Comparison of ENCODE assay signal across 16 cellular contexts in genomic region chr11:94749367-94749766, GRCh38. TPM values are rescaled to one million over a fixed set of nuclear protein-coding genes. Genes with fewer than 3 reads are reported as not detected.
A peak's percentile ranks its signal among the peaks of the same experiment; 100 is the strongest.
DNase-seq lines count a peak whose midpoint lies in the region; ATAC-seq, FAIRE-seq and TF ChIP-seq lines count a peak whose summit lies in the region.
"Had no signal": no experiment of that assay in that cellular context is flagged by ENCODE, and none has a peak within 500 bp of the region (broad histone marks: within the 10 kb centered on the region; RNA-seq: fewer than 3 reads in every experiment).

No MANE protein-coding gene starts in this region.

- TF ChIP-seq POLR2A in K562 (conservative IDR thresholded peaks at IDR 0.05) (no peak), esophagus squamous epithelium (IDR thresholded peaks at IDR 0.05) (no peak)

- H3K79me2 ChIP-seq in K562 (ENCODE audit: control insufficient read depth, insufficient read depth, low read length) = no peaks in the 10 kb centered on the region

- H3K4me3 ChIP-seq in Caco-2 (ENCODE audit: low read depth, low read length) = no peak overlapping the region
- no peak overlapping the region for H3K4me3 ChIP-seq in K562
- H3K4me3 ChIP-seq in esophagus squamous epithelium = no peak overlapping the region
- H3K4me3 ChIP-seq: SK-N-MC had no signal

- H3K27me3 Mint-ChIP-seq in Caco-2 (ENCODE audit: insufficient read depth, unreplicated experiment) = no peaks in the 10 kb centered on the region
- peaks cover 38% of the 10 kb centered on the region for H3K27me3 Mint-ChIP-seq in activated naive CD4-positive, alpha-beta T cell treated with anti-CD3 and anti-CD28 coated beads for 36 hours (ENCODE audit: low read depth)
- peaks cover 43% of the 10 kb centered on the region for H3K27me3 Mint-ChIP-seq in activated T-cell treated with anti-CD3 and anti-CD28 coated beads, Interleukin-2, amount 50 U/mL, for 4 hours (ENCODE audit: low read depth)

- no peaks in the 10 kb centered on the region for H4K20me1 ChIP-seq in K562 (replicated peaks; ENCODE audit: control insufficient read depth, insufficient read depth, low read length)

- H3K27me3 ChIP-seq in Caco-2 (replicated peaks; ENCODE audit: control insufficient read depth, insufficient read depth, low read length) = no peaks in the 10 kb centered on the region
- no peaks in the 10 kb centered on the region for H3K27me3 ChIP-seq in K562 (ENCODE audit: control insufficient read depth in 2 of 2, insufficient read depth in 2 of 2, low read length in 2 of 2)
- no peaks in the 10 kb centered on the region for H3K27me3 ChIP-seq in esophagus squamous epithelium

- intact Hi-C loops in Caco-2 (cut with micrococcal nuclease; ENCODE audit: unreplicated experiment) (loop anchor here (5.0 kb wide), 1 partner anchor 112 kb away; no protein-coding TSS in a partner anchor), K562 (cut with micrococcal nuclease) (no loop called here), esophagus squamous epithelium (cut with DNase I) (no loop called here)
- intact Hi-C loops in activated naive CD4-positive, alpha-beta T cell treated with anti-CD3 and anti-CD28 coated beads for 36 hours (cut with micrococcal nuclease) = no loop called here

- no peak for TF ChIP-seq RAD21 in K562 (CRISPR knock-in tag; conservative IDR thresholded peaks at IDR 0.05 in 1 of 2, IDR thresholded peaks at IDR 0.05 in 1 of 2)

- peaks cover 62% of the 10 kb centered on the region for H3K4me1 Mint-ChIP-seq in Caco-2 (ENCODE audit: low read depth, unreplicated experiment)
- no peaks in the 10 kb centered on the region for H3K4me1 Mint-ChIP-seq in activated naive CD4-positive, alpha-beta T cell treated with anti-CD3 and anti-CD28 coated beads for 36 hours (ENCODE audit: low read depth)
- H3K4me1 Mint-ChIP-seq in activated T-cell treated with anti-CD3 and anti-CD28 coated beads, Interleukin-2, amount 50 U/mL, for 4 hours (ENCODE audit: low read depth) = no peaks in the 10 kb centered on the region

- H3K9me3 Mint-ChIP-seq in Caco-2 (ENCODE audit: unreplicated experiment) = no peaks in the 10 kb centered on the region
- H3K9me3 Mint-ChIP-seq in activated naive CD4-positive, alpha-beta T cell treated with anti-CD3 and anti-CD28 coated beads for 36 hours = no peaks in the 10 kb centered on the region
- H3K9me3 Mint-ChIP-seq in activated T-cell treated with anti-CD3 and anti-CD28 coated beads, Interleukin-2, amount 50 U/mL, for 4 hours = no peaks in the 10 kb centered on the region

- in situ Hi-C loops in K562 (cut with MboI) = no loop called here

- CTCF ChIA-PET in Caco-2 (lab: Charles Lee) (no interaction called here), K562 (lab: Yijun Ruan, JAX; ENCODE audit: low intra/inter-chr PET ratio) (no interaction called here)
- CTCF ChIA-PET in activated naive CD4-positive, alpha-beta T cell treated with anti-CD3 and anti-CD28 coated beads for 36 hours (lab: Charles Lee) = no interaction called here

- FAIRE-seq in K562 (lab: Jason Lieb, UNC) = no peak
- FAIRE-seq: A204.1 had no signal

- BruUV-seq in Caco-2 (replicated peaks; lab: Mats Ljungman, UMichigan) (no TSS peak), K562 (replicated peaks; lab: Mats Ljungman, UMichigan) (no TSS peak)

- no peak for DNase-seq in Caco-2
- peak; percentile 86 for DNase-seq in M059J (ENCODE audit: low read depth)
- DNase-seq in K562 (ENCODE audit: extremely low read depth in 1 of 4, low spot score in 3 of 4) = no peak
- DNase-seq in esophagus squamous epithelium (lab: John Stamatoyannopoulos, UW) = no peak
- DNase-seq in NCI-H510A treated with DMSO at 0.1 percent for 48 hours (lab: John Stamatoyannopoulos, UW) = no peak
- DNase-seq in activated naive CD4-positive, alpha-beta T cell treated with anti-CD3 and anti-CD28 coated beads for 36 hours = no peak
- no peak for DNase-seq in activated T-cell treated with anti-CD3 and anti-CD28 coated beads, Interleukin-2, amount 50 U/mL, for 4 hours
- DNase-seq: C1 segment of cervical spinal cord, DMS 273 treated with DMSO at 0.1 percent for 48 hours, NCI-H1105 treated with DMSO at 0.1 percent for 48 hours, NCI-H187, NCI-H345 had no signal

- peaks cover 56% of the 10 kb centered on the region for H3K4me1 ChIP-seq in Caco-2
- peaks cover 3 to 24% of the 10 kb centered on the region in 2 experiments; a peak in 4 of 5 replicates for H3K4me1 ChIP-seq in K562 (replicated peaks in 1 of 2; ENCODE audit: control insufficient read depth in 2 of 2, insufficient read depth in 2 of 2, low read length in 2 of 2)
- H3K4me1 ChIP-seq in esophagus squamous epithelium = peaks cover 17 to 84% (median 46%) of the 10 kb centered on the region in 3 donors

- H3K4me2 ChIP-seq in K562 (ENCODE audit: insufficient read depth, low read length) = no peak overlapping the region

- H3K36me3 ChIP-seq in Caco-2 (ENCODE audit: control insufficient read depth, insufficient read depth, low read length) = no peaks in the 10 kb centered on the region
- no peaks in the 10 kb centered on the region for H3K36me3 ChIP-seq in K562 (ENCODE audit: control insufficient read depth, insufficient read depth, low read length)
- H3K36me3 ChIP-seq in esophagus squamous epithelium = no peaks in the 10 kb centered on the region

- WGBS in K562 (ENCODE audit: insufficient coverage, low coverage, missing lambda C conversion rate) = 34% methylated on average over 4 of the region's 4 CpGs
- WGBS in esophagus squamous epithelium, 2 donors = 51 to 69% methylated on average over 4 of the region's 4 CpGs

- H3K4me3 Mint-ChIP-seq in Caco-2 (ENCODE audit: unreplicated experiment) = no peak overlapping the region
- no peak overlapping the region for H3K4me3 Mint-ChIP-seq in activated naive CD4-positive, alpha-beta T cell treated with anti-CD3 and anti-CD28 coated beads for 36 hours
- no peak overlapping the region for H3K4me3 Mint-ChIP-seq in activated T-cell treated with anti-CD3 and anti-CD28 coated beads, Interleukin-2, amount 50 U/mL, for 4 hours

- H2AFZ ChIP-seq in K562 (ENCODE audit: low read depth, low read length) = no peak overlapping the region

- POLR2A ChIA-PET in Caco-2 (lab: Charles Lee) (no interaction called here), K562 (lab: Yijun Ruan, JAX) (no interaction called here)

- H3K27ac ChIP-seq in K562 (ENCODE audit: extremely low read depth, low read depth, low read length) (no peak overlapping the region), esophagus squamous epithelium (peak overlapping the region; percentile 59 to 85 (median 72))
- H3K27ac ChIP-seq: SK-N-MC had no signal

- no peak for TF ChIP-seq EP300 in K562 (IDR thresholded peaks at IDR 0.05; ENCODE audit: low read length)

- peak overlapping the region; percentile 45 for H3K27ac Mint-ChIP-seq in Caco-2 (ENCODE audit: unreplicated experiment)
- no peak overlapping the region for H3K27ac Mint-ChIP-seq in activated naive CD4-positive, alpha-beta T cell treated with anti-CD3 and anti-CD28 coated beads for 36 hours

- H3K9me3 ChIP-seq in Caco-2 = no peaks in the 10 kb centered on the region
- H3K9me3 ChIP-seq in K562 (replicated peaks; ENCODE audit: control insufficient read depth, insufficient read depth, low read depth, low read length) = no peaks in the 10 kb centered on the region
- no peaks in the 10 kb centered on the region for H3K9me3 ChIP-seq in esophagus squamous epithelium

- H3K9ac ChIP-seq in K562 (ENCODE audit: insufficient read depth in 1 of 2, low read depth in 2 of 2, low read length in 2 of 2) = no peak overlapping the region

- H3K9me1 ChIP-seq in K562 (ENCODE audit: control insufficient read depth, insufficient read depth, low read length) = no peaks in the 10 kb centered on the region

- H3K36me3 Mint-ChIP-seq in Caco-2 (ENCODE audit: insufficient read depth, unreplicated experiment) = no peaks in the 10 kb centered on the region
- no peaks in the 10 kb centered on the region for H3K36me3 Mint-ChIP-seq in activated naive CD4-positive, alpha-beta T cell treated with anti-CD3 and anti-CD28 coated beads for 36 hours (ENCODE audit: low read depth)
- H3K36me3 Mint-ChIP-seq in activated T-cell treated with anti-CD3 and anti-CD28 coated beads, Interleukin-2, amount 50 U/mL, for 4 hours (ENCODE audit: insufficient read depth) = no peaks in the 10 kb centered on the region

- ATAC-seq in K562 (no peak), GM18517 (IDR thresholded peaks at IDR 0.05; ENCODE audit: unreplicated experiment) (no peak)
- no peak for ATAC-seq in activated T-cell treated with anti-CD3 and anti-CD28 coated beads, Interleukin-2, amount 50 U/mL, for 4 hours
- ATAC-seq: Right ventricle myocardium inferior had no signal

- no peak for TF ChIP-seq CTCF in Caco-2 (IDR thresholded peaks at IDR 0.05; ENCODE audit: insufficient read depth in 1 of 2, low read depth in 1 of 2, low read length in 1 of 2, severe bottlenecking in 1 of 2, unreplicated experiment in 1 of 2)
- no peak for TF ChIP-seq CTCF in K562 (IDR thresholded peaks at IDR 0.05 in 2 of 3, conservative IDR thresholded peaks at IDR 0.05 in 1 of 3; ENCODE audit: insufficient read depth in 2 of 3, low read depth in 1 of 3, low read length in 3 of 3)
- TF ChIP-seq CTCF in esophagus squamous epithelium (IDR thresholded peaks at IDR 0.05) = no peak

TF ChIP-seq in K562, 482 proteins besides CTCF, POLR2A, EP300 and RAD21 (continues in another document):
- no peak for TF ChIP-seq NCOA2 (IDR thresholded peaks at IDR 0.05; ENCODE audit: partially characterized antibody in 2 of 2)

RNA-seq across cellular contexts. Expression of gene AMOTL1, which starts 18.8 kb away (rescaled TPM):
- total RNA-seq in Caco-2 (2022) = 60.8 and 64.6 TPM in 2 replicates
- total RNA-seq in M059J (2014; rRNA removed; shearing (Covaris generic)) = 12.7 and 18.9 TPM in 2 replicates
- 33.3 and 42.6 TPM in 2 replicates for total RNA-seq in K562 (2011; cell fraction: chromatin; rRNA removed; ENCODE audit: low replicate concordance)
- 17.8 and 18.0 TPM in 2 replicates for total RNA-seq in K562 (2011; cell fraction: nucleolus; rRNA removed)
- 26.3 and 39.2 TPM in 2 replicates for total RNA-seq in K562 (2011; cell fraction: nucleoplasm; rRNA removed)
- 20.9 and 22.1 TPM in 2 replicates for total RNA-seq in K562 (2014; rRNA removed)
- 14.0 and 14.4 TPM in 2 replicates for total RNA-seq in K562 (2014; rRNA removed; fragmentation: Illumina TruSeq; extraction: Trizol)
- 12.8 and 12.9 TPM in 2 replicates for total RNA-seq in K562 (2015; rRNA removed; fragmentation: Illumina TruSeq; extraction: Trizol)
- 29.9 and 35.4 TPM in 2 replicates for total RNA-seq in K562 (2021)
- polyA plus RNA-seq in K562 (2011; rRNA removed) = 2.5 and 16.7 TPM in 2 replicates
- polyA plus RNA-seq in K562 (2011; cell fraction: cytosol; rRNA removed) = 2.0 and 12.2 TPM in 2 replicates
- polyA plus RNA-seq in K562 (2011; cell fraction: nucleus; rRNA removed) = 3.0 and 21.5 TPM in 2 replicates
- polyA plus RNA-seq in K562 (2012) = 17.9 and 23.2 TPM in 2 replicates
- polyA plus RNA-seq in K562 (2014; fragmentation: Illumina TruSeq; extraction: Trizol) = 18.7 and 18.8 TPM in 2 replicates
- 1 to 10 TPM; 4.0 to 4.7 TPM for polyA plus RNA-seq in K562 (2014; fragmentation: Nextera tagmentation; extraction: Ambion mirVana)
- polyA plus RNA-seq in K562 (2014; rRNA removed) = 12.6 and 13.3 TPM in 2 replicates
- polyA minus RNA-seq in K562 (2011; rRNA and poly(A)+ RNA removed) = 5.5 and 37.5 TPM in 2 replicates
- polyA minus RNA-seq in K562 (2011; cell fraction: cytosol; rRNA and poly(A)+ RNA removed) = 3.5 and 21.8 TPM in 2 replicates
- 3.9 and 17.8 TPM in 2 replicates for polyA minus RNA-seq in K562 (2011; cell fraction: nucleus; rRNA and poly(A)+ RNA removed)
- total RNA-seq in esophagus squamous epithelium = 10 to 100 TPM; 47.2 to 91.6 (median 66.9) TPM
- total RNA-seq in activated naive CD4-positive, alpha-beta T cell treated with anti-CD3 and anti-CD28 coated beads for 36 hours = 1 to 10 TPM in 1 of 2 experiments, under 1 TPM in 1; 0.43 to 1.0 TPM
- under 1 TPM; 0.25 to 0.73 (median 0.69) TPM for total RNA-seq in activated T-cell treated with anti-CD3 and anti-CD28 coated beads, Interleukin-2, amount 50 U/mL, for 4 hours
